Comparison of ENCODE assay signal across 9 cellular contexts in genomic region chr6:112827793-112828192, GRCh38.
A peak's percentile ranks its signal among the peaks of the same experiment; 100 is the strongest.
DNase-seq lines count a peak whose midpoint lies in the region; ATAC-seq and TF ChIP-seq lines count a peak whose summit lies in the region.
"Had no signal": no experiment of that assay in that cellular context is flagged by ENCODE, and none has a peak within 500 bp of the region (broad histone marks: within the 10 kb centered on the region; RNA-seq: fewer than 3 reads in every experiment).

No MANE protein-coding gene starts in this region.

- H3K27ac ChIP-seq in parathyroid adenoma (no peak overlapping the region), brain microvascular endothelial cell (no peak overlapping the region)
- H3K27ac ChIP-seq: thoracic aorta had no signal

- H3K36me3 ChIP-seq in parathyroid adenoma (ENCODE audit: control insufficient read depth, insufficient read depth, low read length) = no peaks in the 10 kb centered on the region
- no peaks in the 10 kb centered on the region for H3K36me3 ChIP-seq in brain microvascular endothelial cell (replicated peaks)
- H3K36me3 ChIP-seq: thoracic aorta had no signal

- DNase-seq in RPMI8226 (peak; percentile 86), NCI-H1417 treated with DMSO at 0.1 percent for 48 hours (lab: John Stamatoyannopoulos, UW) (no peak), amniotic stem cell (lab: John Stamatoyannopoulos, UW) (no peak), brain microvascular endothelial cell (no peak), NCI-H510A (lab: John Stamatoyannopoulos, UW) (no peak)

- H3K4me1 ChIP-seq in parathyroid adenoma = no peaks in the 10 kb centered on the region

- H3K79me2 ChIP-seq in parathyroid adenoma = no peaks in the 10 kb centered on the region

- H3K27me3 ChIP-seq in parathyroid adenoma (ENCODE audit: control insufficient read depth, insufficient read depth, low read length) (no peaks in the 10 kb centered on the region), brain microvascular endothelial cell (replicated peaks) (no peaks in the 10 kb centered on the region)

- ATAC-seq in GM18907 (IDR thresholded peaks at IDR 0.05; ENCODE audit: unreplicated experiment) = peak; percentile 96
- ATAC-seq in HG02938 (IDR thresholded peaks at IDR 0.05; ENCODE audit: unreplicated experiment) = peak; percentile 84

- H3K4me2 ChIP-seq in parathyroid adenoma (ENCODE audit: low read length) = no peak overlapping the region

- no peak overlapping the region for H3K9ac ChIP-seq in parathyroid adenoma

- no peaks in the 10 kb centered on the region for H3K9me3 ChIP-seq in parathyroid adenoma (ENCODE audit: control insufficient read depth, low read length)
- H3K9me3 ChIP-seq: thoracic aorta had no signal

- peak overlapping the region; percentile 21 for H2AFZ ChIP-seq in parathyroid adenoma

- H3K4me3 ChIP-seq in parathyroid adenoma (ENCODE audit: low read depth, low read length) (no peak overlapping the region), brain microvascular endothelial cell (ENCODE audit: low read depth, low read length) (no peak overlapping the region)
- H3K4me3 ChIP-seq: thoracic aorta had no signal

- in situ Hi-C loops in brain microvascular endothelial cell (cut with HindIII; ENCODE audit: low pct_ligation_motif_present, low sequenced_read_pairs) = no loop called here

- TF ChIP-seq CTCF in parathyroid adenoma (IDR thresholded peaks at IDR 0.05) (no peak), brain microvascular endothelial cell (IDR thresholded peaks at IDR 0.05; ENCODE audit: low read depth, low read length, missing control alignments) (no peak)
